In the genomic region with DNA sequence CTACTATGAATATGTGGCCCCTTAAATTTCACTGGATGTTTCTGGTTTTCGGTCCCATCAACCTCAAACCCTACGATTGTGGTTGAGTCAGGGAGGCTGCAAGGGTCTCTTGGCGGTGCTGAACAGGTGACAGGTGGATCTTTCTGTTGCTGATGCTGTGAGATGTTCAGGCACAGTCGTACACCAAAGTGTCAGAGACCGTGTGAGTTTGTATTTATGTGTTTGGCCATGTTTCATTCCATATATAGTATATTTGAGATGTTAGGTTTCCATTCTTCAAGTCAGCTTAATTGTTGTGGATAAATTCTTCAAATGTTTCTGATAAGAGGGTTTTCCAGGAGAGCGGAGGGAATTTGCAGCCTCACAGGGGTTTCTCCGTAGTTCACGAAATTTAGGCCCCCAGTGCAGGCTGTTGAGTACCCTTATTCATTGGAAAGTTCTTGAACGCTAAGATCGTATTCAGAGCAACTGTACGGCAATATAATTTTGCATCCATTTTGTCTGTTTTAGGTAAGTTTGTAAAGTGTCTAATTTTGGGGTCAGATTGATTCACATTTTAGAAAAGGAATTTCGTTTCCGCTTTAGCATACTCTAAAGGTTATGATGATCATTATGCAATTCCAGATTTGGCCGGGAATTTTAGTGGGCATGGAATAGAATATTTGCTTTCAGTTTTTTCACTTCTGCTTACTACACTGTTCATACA, we compare ENCODE assay signal across 8 cellular contexts. TPM values are rescaled to one million over a fixed set of nuclear protein-coding genes. Genes with fewer than 3 reads are reported as not detected.
DNase-seq lines count a peak whose midpoint lies in the region; ATAC-seq and TF ChIP-seq lines count a peak whose summit lies in the region.

No MANE protein-coding gene starts in this region.

- CTCF ChIA-PET in HEK293 (lab: Yijun Ruan, JAX), result interaction anchor here (0.7 kb wide), 1 partner anchor 103 kb away, joined by 3 read pairs; no protein-coding TSS in a partner anchor

- H3K9me3 ChIP-seq in HEK293 (ENCODE audit: control insufficient read depth, insufficient read depth, low read depth, low read length) (no peaks in the 10 kb centered on the region), colonic mucosa (no peaks in the 10 kb centered on the region), mucosa of rectum (ENCODE audit: control insufficient read depth in 2 of 2, low read length in 2 of 2) (no peaks in the 10 kb centered on the region)

- peak overlapping the region; percentile 85 to 96 for H3K9ac ChIP-seq in colonic mucosa (ENCODE audit: low read depth in 2 of 2, low read length in 2 of 2)
- peak overlapping the region; percentile 35 to 92 for H3K9ac ChIP-seq in mucosa of rectum (ENCODE audit: low read depth in 1 of 2, low read length in 2 of 2)

- peak overlapping the region; percentile 76 for H3K4me3 ChIP-seq in HEK293 (ENCODE audit: low read depth, low read length)
- peak overlapping the region; percentile 87 for H3K4me3 ChIP-seq in colonic mucosa
- H3K4me3 ChIP-seq in mucosa of rectum (ENCODE audit: low read length in 2 of 2), result peak overlapping the region; percentile 75 to 86

- H3K4me1 ChIP-seq in HEK293 (ENCODE audit: control insufficient read depth, insufficient read depth, low read length), result peaks cover 14% of the 10 kb centered on the region
- peaks cover 5% of the 10 kb centered on the region for H3K4me1 ChIP-seq in colonic mucosa
- H3K4me1 ChIP-seq in mucosa of rectum (ENCODE audit: control insufficient read depth in 2 of 2, insufficient read depth in 2 of 2, low read length in 2 of 2), result peaks cover 5% of the 10 kb centered on the region in 2 donors

- POLR2A ChIA-PET in HEK293 (lab: Yijun Ruan, JAX), result interaction anchor here (2.1 kb wide), 1 partner anchor 84 kb away, joined by 7 read pairs; no protein-coding TSS in a partner anchor

- TF ChIP-seq CTCF in HEK293 (tag by site-specific recombination; IDR thresholded peaks at IDR 0.05) (no peak), colonic mucosa (IDR thresholded peaks at IDR 0.05) (no peak)

- intact Hi-C loops in colonic mucosa (cut with DNase I), result no loop called here

- H3K36me3 ChIP-seq in HEK293 (ENCODE audit: control insufficient read depth in 2 of 2, insufficient read depth in 1 of 2, low read length in 2 of 2) (no peaks in the 10 kb centered on the region), colonic mucosa (no peaks in the 10 kb centered on the region), mucosa of rectum (ENCODE audit: control insufficient read depth in 2 of 2, insufficient read depth in 2 of 2, low read length in 2 of 2) (no peaks in the 10 kb centered on the region)

- peak; percentile 49 for DNase-seq in activated CD4-positive, alpha-beta T cell treated with anti-CD3 and anti-CD28 coated beads, Interleukin-2, amount 50 U/mL, for 1 hour
- DNase-seq in activated CD4-positive, alpha-beta T cell treated with anti-CD3 and anti-CD28 coated beads for 48 hours, result no peak
- peak; percentile 40 for DNase-seq in colonic mucosa

- no peak for ATAC-seq in GM19328 (IDR thresholded peaks at IDR 0.05; ENCODE audit: unreplicated experiment)
- no peak for ATAC-seq in HG03432 (IDR thresholded peaks at IDR 0.05; ENCODE audit: unreplicated experiment)

- H3K27me3 ChIP-seq in colonic mucosa (no peaks in the 10 kb centered on the region), mucosa of rectum (ENCODE audit: control insufficient read depth in 2 of 2, insufficient read depth in 2 of 2, low read length in 2 of 2) (no peaks in the 10 kb centered on the region)

- H3K27ac ChIP-seq in HEK293 (ENCODE audit: extremely low read depth, low read depth, low read length) (peak overlapping the region; percentile 98; the same call in 1 of the 2 replicates), colonic mucosa (peak overlapping the region; percentile 96), mucosa of rectum (ENCODE audit: low read depth in 2 of 2, low read length in 2 of 2) (peak overlapping the region; percentile 95 to 99)

TF ChIP-seq in HEK293, 187 proteins besides CTCF, POLR2A, EP300 and RAD21 (continues in another document):
- TF ChIP-seq ZNF404 (tag by site-specific recombination; IDR thresholded peaks at IDR 0.05) (no peak), ZBTB8A (tag by site-specific recombination; IDR thresholded peaks at IDR 0.05) (no peak), ZNF16 (tag by site-specific recombination; IDR thresholded peaks at IDR 0.05; ENCODE audit: low read depth) (no peak), ZBTB7A (tag by site-specific recombination; IDR thresholded peaks at IDR 0.05; ENCODE audit: low read depth) (no peak), KLF1 (tag by site-specific recombination; IDR thresholded peaks at IDR 0.05) (no peak), ZNF654 (tag by site-specific recombination; IDR thresholded peaks at IDR 0.05; ENCODE audit: low read depth) (peak; percentile 2; the same call in 1 of the 2 replicates), ZNF223 (tag by site-specific recombination; IDR thresholded peaks at IDR 0.05) (no peak), SCRT1 (tag by site-specific recombination; IDR thresholded peaks at IDR 0.05; ENCODE audit: borderline replicate concordance) (no peak; the same call in 1 of the 2 replicates), ZNF600 (tag by site-specific recombination; IDR thresholded peaks at IDR 0.05) (0 out of 2 replicates have a peak, but pooled peaks have one; percentile 58)
- TF ChIP-seq, protein P1, sequence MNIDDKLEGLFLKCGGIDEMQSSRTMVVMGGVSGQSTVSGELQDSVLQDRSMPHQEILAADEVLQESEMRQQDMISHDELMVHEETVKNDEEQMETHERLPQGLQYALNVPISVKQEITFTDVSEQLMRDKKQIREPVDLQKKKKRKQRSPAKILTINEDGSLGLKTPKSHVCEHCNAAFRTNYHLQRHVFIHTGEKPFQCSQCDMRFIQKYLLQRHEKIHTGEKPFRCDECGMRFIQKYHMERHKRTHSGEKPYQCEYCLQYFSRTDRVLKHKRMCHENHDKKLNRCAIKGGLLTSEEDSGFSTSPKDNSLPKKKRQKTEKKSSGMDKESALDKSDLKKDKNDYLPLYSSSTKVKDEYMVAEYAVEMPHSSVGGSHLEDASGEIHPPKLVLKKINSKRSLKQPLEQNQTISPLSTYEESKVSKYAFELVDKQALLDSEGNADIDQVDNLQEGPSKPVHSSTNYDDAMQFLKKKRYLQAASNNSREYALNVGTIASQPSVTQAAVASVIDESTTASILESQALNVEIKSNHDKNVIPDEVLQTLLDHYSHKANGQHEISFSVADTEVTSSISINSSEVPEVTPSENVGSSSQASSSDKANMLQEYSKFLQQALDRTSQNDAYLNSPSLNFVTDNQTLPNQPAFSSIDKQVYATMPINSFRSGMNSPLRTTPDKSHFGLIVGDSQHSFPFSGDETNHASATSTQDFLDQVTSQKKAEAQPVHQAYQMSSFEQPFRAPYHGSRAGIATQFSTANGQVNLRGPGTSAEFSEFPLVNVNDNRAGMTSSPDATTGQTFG (tag by site-specific recombination; IDR thresholded peaks at IDR 0.05; ENCODE audit: borderline replicate concordance), result no peak

TF ChIP-seq in PFSK-1, 5 proteins besides CTCF, POLR2A, EP300 and RAD21:
- TF ChIP-seq TAF1 (IDR thresholded peaks at IDR 0.05; ENCODE audit: borderline replicate concordance, insufficient read depth, low read length), result 0 out of 2 replicates have a peak, but pooled peaks have one; percentile 23
- TF ChIP-seq FOXP2 (optimal IDR thresholded peaks at IDR 0.05; ENCODE audit: borderline replicate concordance, extremely low read depth, extremely low read length, insufficient read depth), result no peak

RNA-seq across cellular contexts. Expression of gene TAB2, which starts 1.2 kb away (rescaled TPM):
- polyA plus RNA-seq in PFSK-1 (2012; ENCODE audit: insufficient read length, low read depth), result 28.0 TPM
- 10 to 100 TPM; 36.7 to 81.3 TPM for total RNA-seq in colonic mucosa
